12 cellular contexts compared by ENCODE assay signal in the genomic region with DNA sequence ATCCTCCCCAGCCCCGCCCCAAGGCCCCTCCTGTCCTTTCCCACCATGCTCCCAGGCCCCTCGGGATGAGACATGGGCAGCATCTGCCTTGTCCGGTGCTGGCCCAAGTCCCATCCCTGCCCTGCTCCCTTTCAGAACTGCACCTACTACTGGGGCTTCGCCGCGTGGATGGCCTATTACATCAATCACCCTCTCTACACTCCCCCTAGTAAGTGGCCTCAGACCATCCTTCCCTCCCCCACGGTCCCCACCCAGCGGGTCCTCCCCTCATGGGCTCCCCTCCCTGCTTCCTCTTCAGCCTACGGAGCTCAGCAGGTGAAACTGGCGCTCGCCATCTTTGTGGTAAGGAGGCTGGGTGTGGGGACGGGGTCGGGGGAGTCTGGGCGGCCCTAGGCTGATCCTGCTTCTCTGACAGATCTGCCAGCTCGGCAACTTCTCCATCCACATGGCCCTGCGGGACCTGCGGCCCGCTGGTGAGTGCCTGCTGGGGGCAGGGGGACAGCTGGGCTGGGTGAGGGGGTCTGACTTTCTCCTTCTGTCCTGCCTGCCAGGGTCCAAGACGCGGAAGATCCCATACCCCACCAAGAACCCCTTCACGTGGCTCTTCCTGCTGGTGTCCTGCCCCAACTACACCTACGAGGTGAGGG. TPM values are rescaled to one million over a fixed set of nuclear protein-coding genes. Genes with fewer than 3 reads are reported as not detected.
A peak's percentile ranks its signal among the peaks of the same experiment; 100 is the strongest.
DNase-seq lines count a peak whose midpoint lies in the region; ATAC-seq and TF ChIP-seq lines count a peak whose summit lies in the region.
"Not testable (repeated sequence)": the region's sequence is repeated elsewhere in the genome, so short reads cannot be mapped to it uniquely, and the experiment has no call there.
"Had no signal": no experiment of that assay in that cellular context is flagged by ENCODE, and none has a peak within 500 bp of the region (broad histone marks: within the 10 kb centered on the region; RNA-seq: fewer than 3 reads in every experiment).

No MANE protein-coding gene starts in this region.

- H3K9ac ChIP-seq in ES-I3 (ENCODE audit: low read depth, low read length) = peak overlapping the region; percentile 15; the same call in 1 of the 2 replicates
- H3K9ac ChIP-seq in iPS-15b (ENCODE audit: low read depth, low read length) = not testable (repeated sequence)

- POLR2A ChIA-PET in Panc1 (lab: Charles Lee); activated CD8-positive, alpha-beta T cell treated with anti-CD3 and anti-CD28 coated beads, Interleukin-2, amount 10 ng/mL, durations not matched to agents 7 days and 5 days (lab: Charles Lee): not testable (repeated sequence)

- not testable (repeated sequence) for H3K27ac ChIP-seq in Panc1 (ENCODE audit: low read length)
- peak overlapping the region; percentile 7 to 54 for H3K27ac ChIP-seq in breast epithelium

- not testable (repeated sequence) for H3K4me3 Mint-ChIP-seq in activated CD8-positive, alpha-beta T cell treated with anti-CD3 and anti-CD28 coated beads, Interleukin-2, amount 10 ng/mL, durations not matched to agents 7 days and 5 days; stimulated activated naive B cell treated with anti-CD40 and anti-IgM and Interleukin-4, amounts not matched to agents 10 μg/mL and 1 μg/mL and 100 μg/mL, for 72 hours

- H3K4me1 Mint-ChIP-seq in activated CD8-positive, alpha-beta T cell treated with anti-CD3 and anti-CD28 coated beads, Interleukin-2, amount 10 ng/mL, durations not matched to agents 7 days and 5 days (ENCODE audit: low read depth) = peaks cover 41% of the 10 kb centered on the region
- H3K4me1 Mint-ChIP-seq in stimulated activated naive B cell treated with anti-CD40 and anti-IgM and Interleukin-4, amounts not matched to agents 10 μg/mL and 1 μg/mL and 100 μg/mL, for 72 hours = peaks cover 34 to 62% of the 10 kb centered on the region in 2 donors

- not testable (repeated sequence) for H3K36me3 ChIP-seq in ES-I3 (ENCODE audit: insufficient read depth, low read length); Panc1 (ENCODE audit: control insufficient read depth, insufficient read depth, low read length); breast epithelium
- peaks cover 17% of the 10 kb centered on the region for H3K36me3 ChIP-seq in iPS-15b (ENCODE audit: control insufficient read depth, insufficient read depth, low read length)

- H3K27me3 ChIP-seq in Panc1 (ENCODE audit: control insufficient read depth, insufficient read depth, low read length); breast epithelium; iPS-15b (ENCODE audit: control insufficient read depth, insufficient read depth, low read length): not testable (repeated sequence)

- H3K4me1 ChIP-seq in ES-I3 (ENCODE audit: insufficient read depth, low read length) (peaks cover 41% of the 10 kb centered on the region), Panc1 (ENCODE audit: control insufficient read depth, insufficient read depth, low read length) (peaks cover 33% of the 10 kb centered on the region), breast epithelium (peaks cover 18 to 30% of the 10 kb centered on the region in 2 donors), iPS-15b (ENCODE audit: control insufficient read depth, insufficient read depth, low read length) (peaks cover 11% of the 10 kb centered on the region)

- not testable (repeated sequence) for TF ChIP-seq POLR2A in breast epithelium (IDR thresholded peaks at IDR 0.05)

- BruUV-seq in Panc1 (replicated peaks; lab: Mats Ljungman, UMichigan) = TSS peak; percentile 96

- in situ Hi-C loops in Panc1 (cut with HindIII; ENCODE audit: low pct_unique_long_range_greater_than_20kb, low sequenced_read_pairs) = not testable (repeated sequence)

- CTCF ChIA-PET in Panc1 (lab: Charles Lee); activated CD8-positive, alpha-beta T cell treated with anti-CD3 and anti-CD28 coated beads, Interleukin-2, amount 10 ng/mL, durations not matched to agents 7 days and 5 days (lab: Charles Lee): not testable (repeated sequence)

- H3K4me3 ChIP-seq in Panc1 (ENCODE audit: low read depth in 2 of 2, low read length in 2 of 2); breast epithelium: not testable (repeated sequence)
- peak overlapping the region; percentile 18 for H3K4me3 ChIP-seq in iPS-15b (ENCODE audit: low read depth, low read length)

- H3K9me3 ChIP-seq in ES-I3 (ENCODE audit: control insufficient read depth, insufficient read depth, low read length); Panc1 (ENCODE audit: control insufficient read depth, insufficient read depth, low read depth, low read length); breast epithelium; iPS-15b (ENCODE audit: control insufficient read depth, insufficient read depth, low read length): not testable (repeated sequence)

- peak; percentile 1; the same call in 1 of the 2 replicates for ATAC-seq in Panc1
- ATAC-seq in activated CD8-positive, alpha-beta T cell treated with anti-CD3 and anti-CD28 coated beads, Interleukin-2, amount 10 ng/mL, durations not matched to agents 7 days and 5 days = peak; percentile 10
- not testable (repeated sequence) for ATAC-seq in stimulated activated naive B cell treated with anti-CD40 and anti-IgM and Interleukin-4, amounts not matched to agents 10 μg/mL and 1 μg/mL and 100 μg/mL, for 72 hours (replicated peaks)

- intact Hi-C loops in Panc1 (cut with micrococcal nuclease; ENCODE audit: unreplicated experiment) = not testable (repeated sequence)
- intact Hi-C loops in breast epithelium (cut with DNase I; ENCODE audit: low total_unique reads) = loop anchor here (10.0 kb wide), 1 partner anchor 120 kb away; no protein-coding TSS in a partner anchor

- H3K27ac Mint-ChIP-seq in activated CD8-positive, alpha-beta T cell treated with anti-CD3 and anti-CD28 coated beads, Interleukin-2, amount 10 ng/mL, durations not matched to agents 7 days and 5 days = peak overlapping the region; percentile 39
- H3K27ac Mint-ChIP-seq in stimulated activated naive B cell treated with anti-CD40 and anti-IgM and Interleukin-4, amounts not matched to agents 10 μg/mL and 1 μg/mL and 100 μg/mL, for 72 hours = peak overlapping the region; percentile 85

- H3K9me3 Mint-ChIP-seq in activated CD8-positive, alpha-beta T cell treated with anti-CD3 and anti-CD28 coated beads, Interleukin-2, amount 10 ng/mL, durations not matched to agents 7 days and 5 days (ENCODE audit: insufficient read depth); stimulated activated naive B cell treated with anti-CD40 and anti-IgM and Interleukin-4, amounts not matched to agents 10 μg/mL and 1 μg/mL and 100 μg/mL, for 72 hours: not testable (repeated sequence)

- not testable (repeated sequence) for H3K27me3 Mint-ChIP-seq in activated CD8-positive, alpha-beta T cell treated with anti-CD3 and anti-CD28 coated beads, Interleukin-2, amount 10 ng/mL, durations not matched to agents 7 days and 5 days (ENCODE audit: low read depth); stimulated activated naive B cell treated with anti-CD40 and anti-IgM and Interleukin-4, amounts not matched to agents 10 μg/mL and 1 μg/mL and 100 μg/mL, for 72 hours

- peaks cover 25% of the 10 kb centered on the region for H3K36me3 Mint-ChIP-seq in activated CD8-positive, alpha-beta T cell treated with anti-CD3 and anti-CD28 coated beads, Interleukin-2, amount 10 ng/mL, durations not matched to agents 7 days and 5 days (ENCODE audit: low read depth)
- H3K36me3 Mint-ChIP-seq in stimulated activated naive B cell treated with anti-CD40 and anti-IgM and Interleukin-4, amounts not matched to agents 10 μg/mL and 1 μg/mL and 100 μg/mL, for 72 hours = peaks cover 32 to 43% of the 10 kb centered on the region in 2 donors

- peak; percentile 4 for DNase-seq in HuH-7.5 (ENCODE audit: low spot score)
- DNase-seq in Panc1 (ENCODE audit: low read depth, low spot score); activated CD8-positive, alpha-beta T cell treated with anti-CD3 and anti-CD28 coated beads, Interleukin-2, amount 10 ng/mL, durations not matched to agents 7 days and 5 days; breast epithelium (ENCODE audit: low spot score in 2 of 2); stimulated activated naive B cell treated with anti-CD40 and anti-IgM and Interleukin-4, amounts not matched to agents 10 μg/mL and 1 μg/mL and 100 μg/mL, for 72 hours: not testable (repeated sequence)

- TF ChIP-seq CTCF in Panc1 (IDR thresholded peaks at IDR 0.05); breast epithelium (IDR thresholded peaks at IDR 0.05): not testable (repeated sequence)

RNA-seq across cellular contexts. Expression of a gene that starts 7.1 kb away (rescaled TPM):
- total RNA-seq in Panc1 (2021; ENCODE audit: unreplicated experiment) (180 TPM), breast epithelium (100 to 1,000 TPM; 283 to 388 (median 299) TPM)
- polyA plus RNA-seq in Panc1 (2012; ENCODE audit: insufficient read length) = 341 TPM
- 100 to 1,000 TPM; 133 to 142 TPM for total RNA-seq in activated CD8-positive, alpha-beta T cell treated with anti-CD3 and anti-CD28 coated beads, Interleukin-2, amount 10 ng/mL, durations not matched to agents 7 days and 5 days

RNA-seq across cellular contexts. Expression of a gene that starts 18.1 kb away (rescaled TPM):
- total RNA-seq in Panc1 (2021; ENCODE audit: unreplicated experiment) (not detected), breast epithelium (not detected)
- polyA plus RNA-seq in Panc1 (2012; ENCODE audit: insufficient read length) = not detected
- total RNA-seq in activated CD8-positive, alpha-beta T cell treated with anti-CD3 and anti-CD28 coated beads, Interleukin-2, amount 10 ng/mL, durations not matched to agents 7 days and 5 days = not detected
- total RNA-seq: Caco-2; CD4-positive, alpha-beta T cell; HFFc6; M059J had no signal
- polyA plus RNA-seq: AG04450 had no signal

RNA-seq across cellular contexts. Expression of a gene that starts 35.4 kb away (rescaled TPM):
- total RNA-seq in Panc1 (2021; ENCODE audit: unreplicated experiment) = 233 TPM
- polyA plus RNA-seq in Panc1 (2012; ENCODE audit: insufficient read length) = 250 TPM
- total RNA-seq in activated CD8-positive, alpha-beta T cell treated with anti-CD3 and anti-CD28 coated beads, Interleukin-2, amount 10 ng/mL, durations not matched to agents 7 days and 5 days = 100 to 1,000 TPM; 153 to 163 TPM
- total RNA-seq in breast epithelium = 10 to 100 TPM; 36.1 to 66.9 (median 43.4) TPM

RNA-seq across cellular contexts. Expression of a gene that starts 46.6 kb away (rescaled TPM):
- total RNA-seq in Panc1 (2021; ENCODE audit: unreplicated experiment) = 149 TPM
- polyA plus RNA-seq in Panc1 (2012; ENCODE audit: insufficient read length) = 101 TPM
- 100 to 1,000 TPM; 110 to 112 TPM for total RNA-seq in activated CD8-positive, alpha-beta T cell treated with anti-CD3 and anti-CD28 coated beads, Interleukin-2, amount 10 ng/mL, durations not matched to agents 7 days and 5 days
- total RNA-seq in breast epithelium = 100 to 1,000 TPM in 2 of 3 donors, 10 to 100 TPM in 1; 59.0 to 166 (median 102) TPM
